In the genomic region with DNA sequence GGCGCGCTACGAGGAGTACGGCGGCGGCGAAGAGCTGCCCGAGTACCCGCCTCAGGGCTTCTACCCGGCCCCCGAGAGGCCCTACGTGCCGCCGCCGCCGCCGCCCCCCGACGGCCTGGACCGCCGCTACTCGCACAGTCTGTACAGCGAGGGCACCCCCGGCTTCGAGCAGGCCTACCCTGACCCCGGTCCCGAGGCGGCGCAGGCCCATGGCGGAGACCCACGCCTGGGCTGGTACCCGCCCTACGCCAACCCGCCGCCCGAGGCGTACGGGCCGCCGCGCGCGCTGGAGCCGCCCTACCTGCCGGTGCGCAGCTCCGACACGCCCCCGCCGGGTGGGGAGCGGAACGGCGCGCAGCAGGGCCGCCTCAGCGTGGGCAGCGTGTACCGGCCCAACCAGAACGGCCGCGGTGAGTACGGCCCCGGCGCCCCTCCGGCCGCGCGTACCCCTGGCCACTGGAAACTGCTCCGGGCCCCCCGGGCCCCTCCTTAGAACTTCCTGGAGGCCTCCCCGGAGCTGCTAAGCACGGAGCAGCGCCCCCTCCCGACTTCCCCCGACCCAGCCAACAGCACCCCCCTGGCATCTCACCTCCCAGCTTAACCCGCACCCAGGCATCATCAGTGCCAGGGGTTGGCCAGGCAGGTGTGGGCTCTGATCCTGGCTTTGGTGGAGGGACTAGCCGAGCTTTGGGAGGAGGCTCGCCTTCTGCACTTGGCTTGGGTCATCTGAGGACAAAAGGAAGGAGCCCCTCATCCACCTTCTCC, we compare ENCODE assay signal across 8 cellular contexts. TPM values are rescaled to one million over a fixed set of nuclear protein-coding genes. Genes with fewer than 3 reads are reported as not detected.
A peak's percentile ranks its signal among the peaks of the same experiment; 100 is the strongest.
DNase-seq lines count a peak whose midpoint lies in the region; ATAC-seq and TF ChIP-seq lines count a peak whose summit lies in the region.

No MANE protein-coding gene starts in this region.

- H3K36me3 ChIP-seq in psoas muscle (ENCODE audit: insufficient read depth in 1 of 2, low read depth in 1 of 2) = no peaks in the 10 kb centered on the region
- no peaks in the 10 kb centered on the region for H3K36me3 ChIP-seq in urinary bladder (ENCODE audit: insufficient read depth)

- ATAC-seq in Right ventricle myocardium superior (ENCODE audit: poor library complexity) (peak; percentile 65), psoas muscle (peak; percentile 54 to 65 (median 60)), HG03159 (IDR thresholded peaks at IDR 0.05; ENCODE audit: unreplicated experiment) (no peak)

- peaks cover 0 to 18% (median 10%) of the 10 kb centered on the region in 3 donors for H3K27me3 ChIP-seq in psoas muscle (ENCODE audit: insufficient read depth in 3 of 3, low read length in 2 of 3)

- H3K27ac ChIP-seq in psoas muscle = peak overlapping the region; percentile 68
- H3K27ac ChIP-seq in urinary bladder (ENCODE audit: low read depth) = peak overlapping the region; percentile 66

- intact Hi-C loops in Right ventricle myocardium superior (cut with DNase I) = no loop called here
- intact Hi-C loops in psoas muscle (cut with DNase I) = no loop called here

- CTCF ChIA-PET in AG04449 (lab: Yijun Ruan, JAX) = interaction anchor here (0.8 to 27.3 kb wide), 10 partner anchors 9 to 55 kb away, joined by 3 to 533 read pairs (median 6); a partner anchor contains a TSS

- no peak for DNase-seq in AG04449 (ENCODE audit: low read depth, low spot score)
- peak; percentile 48 for DNase-seq in H4 (ENCODE audit: low spot score)
- DNase-seq in RPMI8226 = peak; percentile 85
- DNase-seq in activated gamma-delta T cell treated with anti-CD3 and anti-CD28 coated beads, Interleukin-2, amount 50 U/mL, for 16 hours (ENCODE audit: low read depth) = peak; percentile 56
- DNase-seq in Right ventricle myocardium superior = peak; percentile 81
- peak; percentile 60 to 74 for DNase-seq in psoas muscle

- POLR2A ChIA-PET in AG04449 (lab: Yijun Ruan, JAX) = interaction anchor here (0.7 to 5.0 kb wide), 5 partner anchors 8 to 113 kb away, joined by 3 to 39 read pairs (median 3); no protein-coding TSS in a partner anchor

- H3K4me1 ChIP-seq in psoas muscle = peaks cover 35% of the 10 kb centered on the region
- H3K4me1 ChIP-seq in urinary bladder (ENCODE audit: insufficient read depth) = peaks cover 3% of the 10 kb centered on the region

- 2 to 4% (median 3%) methylated on average over 45 to 78 of the region's 78 CpGs for WGBS in psoas muscle, 3 donors
- 1% methylated on average over 78 of the region's 78 CpGs for WGBS in urinary bladder

- peak; percentile 62 for TF ChIP-seq CTCF in AG04449 (IDR thresholded peaks at IDR 0.05; ENCODE audit: insufficient read depth, low read length, missing control alignments)
- TF ChIP-seq CTCF in psoas muscle (IDR thresholded peaks at IDR 0.05) = peak; percentile 39

- H3K4me3 ChIP-seq in AG04449 (ENCODE audit: low read depth, low read length) (peak overlapping the region; percentile 80), psoas muscle (peak overlapping the region; percentile 66), urinary bladder (ENCODE audit: low read depth, low read length) (peak overlapping the region; percentile 46)

- H3K9me3 ChIP-seq in psoas muscle = no peaks in the 10 kb centered on the region

RNA-seq across cellular contexts. Expression of a gene that starts 1.4 kb away (rescaled TPM):
- 53.2 and 104 TPM in 2 replicates for total RNA-seq in H4 (2014; rRNA removed; shearing (Covaris generic))
- total RNA-seq in Right ventricle myocardium superior (14.6 TPM), psoas muscle (1 to 10 TPM; 5.1 to 8.7 (median 6.3) TPM), urinary bladder (56.2 TPM)
- polyA plus RNA-seq in psoas muscle (1 to 10 TPM; 1.6 to 5.1 (median 4.3) TPM), urinary bladder (57.9 TPM)

RNA-seq across cellular contexts. Expression of a gene that starts 54.3 kb away (rescaled TPM):
- total RNA-seq in H4 (2014; rRNA removed; shearing (Covaris generic)) = not detected in 2 replicates
- total RNA-seq in Right ventricle myocardium superior (not detected), psoas muscle (not detected), urinary bladder (not detected)
- polyA plus RNA-seq in psoas muscle (not detected), urinary bladder (not detected)
